In the genomic region with DNA sequence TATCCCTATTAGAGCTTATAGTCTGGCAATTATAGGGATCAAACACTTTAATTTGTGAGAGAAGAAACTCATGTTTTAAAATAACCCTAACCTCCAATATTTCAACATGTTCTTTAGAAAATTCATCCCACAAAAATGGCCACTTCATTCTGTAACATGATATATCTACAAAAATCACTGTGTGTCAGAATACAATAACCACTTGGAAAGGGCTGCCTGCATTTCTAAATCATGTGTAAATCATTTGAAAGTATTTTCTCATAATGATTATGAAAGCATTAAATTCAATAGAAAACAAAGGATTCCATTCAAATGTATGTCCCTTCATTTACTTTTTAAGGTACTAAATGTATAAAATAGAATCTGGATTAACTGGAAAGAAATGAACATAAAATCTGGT, we compare ENCODE assay signal across 26 cellular contexts.
DNase-seq lines count a peak whose midpoint lies in the region; ATAC-seq, FAIRE-seq and TF ChIP-seq lines count a peak whose summit lies in the region.
"Had no signal": no experiment of that assay in that cellular context is flagged by ENCODE, and none has a peak within 500 bp of the region (broad histone marks: within the 10 kb centered on the region; RNA-seq: fewer than 3 reads in every experiment).

No MANE protein-coding gene starts in this region.

- H2BK120ac ChIP-seq in H9 (ENCODE audit: low read depth, low read length, poor library complexity, severe bottlenecking) = no peak overlapping the region

- H3K4me3 ChIP-seq in SK-N-MC = no peak overlapping the region
- no peak overlapping the region for H3K4me3 ChIP-seq in fibroblast of mammary gland (ENCODE audit: control insufficient read depth, low read depth, low read length)
- H3K4me3 ChIP-seq: left ventricle myocardium inferior, vagina had no signal

- H3K56ac ChIP-seq in H9 (ENCODE audit: insufficient read length, low read depth, low read length) = no peak overlapping the region

- no peak overlapping the region for H2BK15ac ChIP-seq in H9 (ENCODE audit: low read depth, low read length)

- H3K36me3 Mint-ChIP-seq in H9 (ENCODE audit: insufficient read depth in 1 of 3, low read depth in 3 of 3) = 0 out of 7 replicates have a peak, but pooled peaks cover 0 to 3% (median 0%) of the 10 kb centered on the region in 3 experiments
- H3K36me3 Mint-ChIP-seq in activated naive CD8-positive, alpha-beta T cell treated with anti-CD3 and anti-CD28 coated beads, Interleukin-2, amount 50 U/mL, for 24 hours (ENCODE audit: low read depth) = no peaks in the 10 kb centered on the region
- no peaks in the 10 kb centered on the region for H3K36me3 Mint-ChIP-seq in effector memory CD8-positive, alpha-beta T cell (ENCODE audit: insufficient read depth)
- H3K36me3 Mint-ChIP-seq: activated naive CD8-positive, alpha-beta T cell treated with anti-CD3 and anti-CD28 coated beads, Interleukin-2, amount 10 ng/mL, durations not matched to agents 7 days and 5 days had no signal

- H3K23ac ChIP-seq in H9 (ENCODE audit: insufficient read length, low read depth, low read length) = no peak overlapping the region

- no peak overlapping the region for H3K27ac Mint-ChIP-seq in H9
- H3K27ac Mint-ChIP-seq in activated naive CD8-positive, alpha-beta T cell treated with anti-CD3 and anti-CD28 coated beads, Interleukin-2, amount 50 U/mL, for 24 hours = no peak overlapping the region
- H3K27ac Mint-ChIP-seq in effector memory CD8-positive, alpha-beta T cell = no peak overlapping the region
- H3K27ac Mint-ChIP-seq: activated CD4-positive, alpha-beta memory T cell treated with anti-CD3 and anti-CD28 coated beads, Interleukin-2, amount 10 ng/mL, durations not matched to agents 7 days and 5 days; activated naive CD8-positive, alpha-beta T cell treated with anti-CD3 and anti-CD28 coated beads, Interleukin-2, amount 10 ng/mL, durations not matched to agents 7 days and 5 days; activated T-cell treated with anti-CD3 and anti-CD28 coated beads, Interleukin-2, amount 50 U/mL, for 72 hours; endodermal cell; T-helper 1 cell treated with Interleukin-12 subunit alpha and Interleukin-12 subunit beta and Interleukin-4 antibody, amounts not matched to agents 30 μg/mL and 1 μg/mL, for 36 hours had no signal

- H3K23me2 ChIP-seq in H9 (ENCODE audit: insufficient read length, low read depth, low read length, poor library complexity, severe bottlenecking) = no peaks in the 10 kb centered on the region

- H3T11ph ChIP-seq in H9 (ENCODE audit: low read length) = no peak overlapping the region

- peaks cover 3% of the 10 kb centered on the region; the same call in 1 of the 2 replicates for H3K4me1 ChIP-seq in H9 (ENCODE audit: insufficient read depth, low read length)
- H3K4me1 ChIP-seq: parathyroid adenoma, vagina had no signal

- peaks cover 4% of the 10 kb centered on the region for H3K79me1 ChIP-seq in H9 (ENCODE audit: insufficient read depth, low read depth, low read length, poor library complexity, severe bottlenecking)

- H3K9me3 ChIP-seq in SK-N-MC (ENCODE audit: low read depth, low read length) = no peaks in the 10 kb centered on the region
- no peaks in the 10 kb centered on the region for H3K9me3 ChIP-seq in H9 (ENCODE audit: control insufficient read depth, low read depth, low read length)
- H3K9me3 ChIP-seq: left ventricle myocardium inferior, vagina had no signal

- H3K4me2 ChIP-seq in H9 (ENCODE audit: insufficient read depth, insufficient read length, low read length) = no peak overlapping the region

- no peaks in the 10 kb centered on the region for H3K36me3 ChIP-seq in SK-N-MC (ENCODE audit: insufficient read depth, low read length)
- H3K36me3 ChIP-seq: left ventricle myocardium inferior, vagina, WERI-Rb-1 had no signal

- H3K27ac ChIP-seq in SK-N-MC (0 out of 2 replicates have a peak overlapping the region, but pooled peaks have one; percentile 11), H9 (ENCODE audit: insufficient read length, low read depth, low read length) (no peak overlapping the region)
- H3K27ac ChIP-seq: left ventricle myocardium inferior, parathyroid adenoma, vagina, WERI-Rb-1 had no signal

- peaks cover 19 to 22% of the 10 kb centered on the region in 2 experiments for H3K4me1 Mint-ChIP-seq in H9
- no peaks in the 10 kb centered on the region for H3K4me1 Mint-ChIP-seq in activated naive CD8-positive, alpha-beta T cell treated with anti-CD3 and anti-CD28 coated beads, Interleukin-2, amount 50 U/mL, for 24 hours
- H3K4me1 Mint-ChIP-seq in effector memory CD8-positive, alpha-beta T cell (ENCODE audit: low read depth in 2 of 2) = no peaks in the 10 kb centered on the region
- H3K4me1 Mint-ChIP-seq: activated CD4-positive, alpha-beta memory T cell treated with anti-CD3 and anti-CD28 coated beads, Interleukin-2, amount 10 ng/mL, durations not matched to agents 7 days and 5 days; activated naive CD8-positive, alpha-beta T cell treated with anti-CD3 and anti-CD28 coated beads, Interleukin-2, amount 10 ng/mL, durations not matched to agents 7 days and 5 days; central memory CD8-positive, alpha-beta T cell; endodermal cell had no signal

- no peaks in the 10 kb centered on the region for H3K27me3 ChIP-seq in H9 (ENCODE audit: insufficient read depth, low read length)
- H3K27me3 ChIP-seq: vagina had no signal

- no peaks in the 10 kb centered on the region for H4K20me1 ChIP-seq in H9 (ENCODE audit: control insufficient read depth, insufficient read depth, insufficient read length)

- H2AK5ac ChIP-seq in H9 (ENCODE audit: insufficient read length, low read length) = no peak overlapping the region

- DNase-seq in GM04503 (ENCODE audit: low read depth) (peak; percentile 12), SK-N-MC (ENCODE audit: low read depth, low spot score) (no peak), fibroblast of mammary gland (ENCODE audit: low read depth) (peak; percentile 83), H9 (no peak)
- no peak for DNase-seq in activated naive CD8-positive, alpha-beta T cell treated with anti-CD3 and anti-CD28 coated beads, Interleukin-2, amount 50 U/mL, for 24 hours
- no peak for DNase-seq in effector memory CD8-positive, alpha-beta T cell
- DNase-seq: activated CD4-positive, alpha-beta memory T cell treated with anti-CD3 and anti-CD28 coated beads, Interleukin-2, amount 10 ng/mL, durations not matched to agents 7 days and 5 days; activated naive CD8-positive, alpha-beta T cell treated with anti-CD3 and anti-CD28 coated beads, Interleukin-2, amount 10 ng/mL, durations not matched to agents 7 days and 5 days; activated T-cell treated with anti-CD3 and anti-CD28 coated beads, Interleukin-2, amount 50 U/mL, for 72 hours; COR-L47; endodermal cell; GF-D8; KG1; left ventricle myocardium inferior; NCI-H1105; NK-92 treated with Interleukin-12 subunit alpha and Interleukin-12 subunit beta, amount 100 ng/mL, for 24 hours; stimulated activated CD4-positive, alpha-beta T cell treated with anti-CD3 and anti-CD28 coated beads, Interleukin-4, amount 100 ng/mL, for 24 hours; substantia nigra; WERI-Rb-1 had no signal

- TF ChIP-seq CTCF in fibroblast of mammary gland (conservative IDR thresholded peaks at IDR 0.05; ENCODE audit: control insufficient read depth, insufficient read depth, low read depth, low read length) (no peak), H9 (conservative IDR thresholded peaks at IDR 0.05) (no peak)

- no peak overlapping the region for H4K8ac ChIP-seq in H9 (replicated peaks; ENCODE audit: insufficient read length, low read depth, low read length)

- no peak overlapping the region for H3K14ac ChIP-seq in H9 (ENCODE audit: insufficient read depth, low read length)

- H4K5ac ChIP-seq in H9 (ENCODE audit: insufficient read length, low read depth, low read length) = no peak overlapping the region

- H3K9ac ChIP-seq in SK-N-MC (ENCODE audit: insufficient read length) = no peak overlapping the region
- H3K9ac ChIP-seq in H9 (ENCODE audit: extremely low read depth, insufficient read length, low read length) = no peak overlapping the region
- H3K9ac ChIP-seq: parathyroid adenoma had no signal

- H3K4ac ChIP-seq in H9 (ENCODE audit: low read depth, low read length) = no peak overlapping the region

- H2BK12ac ChIP-seq in H9 (ENCODE audit: insufficient read length, low read depth, low read length) = no peak overlapping the region

- H3K79me2 ChIP-seq in H9 (ENCODE audit: insufficient read depth, low read length) = no peaks in the 10 kb centered on the region; the same call in 1 of the 2 replicates
- H3K79me2 ChIP-seq: parathyroid adenoma had no signal

- no peaks in the 10 kb centered on the region for H3K27me3 Mint-ChIP-seq in H9 (ENCODE audit: low read depth)
- H3K27me3 Mint-ChIP-seq in activated naive CD8-positive, alpha-beta T cell treated with anti-CD3 and anti-CD28 coated beads, Interleukin-2, amount 50 U/mL, for 24 hours = peaks cover 4% of the 10 kb centered on the region
- H3K27me3 Mint-ChIP-seq in effector memory CD8-positive, alpha-beta T cell = peaks cover 17 to 28% of the 10 kb centered on the region in 2 donors

- no peaks in the 10 kb centered on the region for H3K9me3 Mint-ChIP-seq in H9
- no peaks in the 10 kb centered on the region for H3K9me3 Mint-ChIP-seq in activated naive CD8-positive, alpha-beta T cell treated with anti-CD3 and anti-CD28 coated beads, Interleukin-2, amount 50 U/mL, for 24 hours
- no peaks in the 10 kb centered on the region for H3K9me3 Mint-ChIP-seq in effector memory CD8-positive, alpha-beta T cell
- H3K9me3 Mint-ChIP-seq: activated CD4-positive, alpha-beta memory T cell treated with anti-CD3 and anti-CD28 coated beads, Interleukin-2, amount 10 ng/mL, durations not matched to agents 7 days and 5 days; activated naive CD8-positive, alpha-beta T cell treated with anti-CD3 and anti-CD28 coated beads, Interleukin-2, amount 10 ng/mL, durations not matched to agents 7 days and 5 days; activated T-cell treated with anti-CD3 and anti-CD28 coated beads, Interleukin-2, amount 50 U/mL, for 72 hours; central memory CD8-positive, alpha-beta T cell; endodermal cell; T-helper 1 cell treated with Interleukin-12 subunit alpha and Interleukin-12 subunit beta and Interleukin-4 antibody, amounts not matched to agents 30 μg/mL and 1 μg/mL, for 36 hours had no signal

- no peak overlapping the region for H3K4me3 Mint-ChIP-seq in H9
- H3K4me3 Mint-ChIP-seq in activated naive CD8-positive, alpha-beta T cell treated with anti-CD3 and anti-CD28 coated beads, Interleukin-2, amount 50 U/mL, for 24 hours = no peak overlapping the region
- H3K4me3 Mint-ChIP-seq in effector memory CD8-positive, alpha-beta T cell = no peak overlapping the region
- H3K4me3 Mint-ChIP-seq: activated CD4-positive, alpha-beta memory T cell treated with anti-CD3 and anti-CD28 coated beads, Interleukin-2, amount 10 ng/mL, durations not matched to agents 7 days and 5 days; activated naive CD8-positive, alpha-beta T cell treated with anti-CD3 and anti-CD28 coated beads, Interleukin-2, amount 10 ng/mL, durations not matched to agents 7 days and 5 days; activated T-cell treated with anti-CD3 and anti-CD28 coated beads, Interleukin-2, amount 50 U/mL, for 72 hours; central memory CD8-positive, alpha-beta T cell; endodermal cell; T-helper 1 cell treated with Interleukin-12 subunit alpha and Interleukin-12 subunit beta and Interleukin-4 antibody, amounts not matched to agents 30 μg/mL and 1 μg/mL, for 36 hours had no signal

- FAIRE-seq in A204.1 (lab: Jason Lieb, UNC) = peak; percentile 90

- no peak for ATAC-seq in activated naive CD8-positive, alpha-beta T cell treated with anti-CD3 and anti-CD28 coated beads, Interleukin-2, amount 50 U/mL, for 24 hours
- ATAC-seq in HG03108 (IDR thresholded peaks at IDR 0.05; ENCODE audit: unreplicated experiment) = no peak
- ATAC-seq in effector memory CD8-positive, alpha-beta T cell (replicated peaks) = no peak
- ATAC-seq: activated T-cell treated with anti-CD3 and anti-CD28 coated beads, Interleukin-2, amount 50 U/mL, for 72 hours; Right ventricle myocardium inferior had no signal

- H4K91ac ChIP-seq in H9 (ENCODE audit: insufficient read length, low read depth, low read length) = no peak overlapping the region

- no peak overlapping the region for H2BK5ac ChIP-seq in H9 (ENCODE audit: insufficient read length, low read length)

- no peak overlapping the region for H3K18ac ChIP-seq in H9 (ENCODE audit: insufficient read length, low read depth, low read length)

- H2AFZ ChIP-seq in H9 (ENCODE audit: low read length) = no peak overlapping the region
- H2AFZ ChIP-seq: parathyroid adenoma had no signal

- H2BK20ac ChIP-seq in H9 (ENCODE audit: low read depth, low read length, poor library complexity, severe bottlenecking) = no peak overlapping the region

Comparison
In these comparisons a context has a peak if more than half of its experiments do, and no peak if none do; other contexts are left out.
1. DNase-seq: peak in GM04503 (single experiment) and fibroblast of mammary gland (single experiment); none in SK-N-MC (single experiment), H9 (single experiment), activated naive CD8-positive, alpha-beta T cell treated with anti-CD3 and anti-CD28 coated beads, Interleukin-2, amount 50 U/mL, for 24 hours (single experiment) and effector memory CD8-positive, alpha-beta T cell (0 of 3).